8 cellular contexts compared by ENCODE assay signal in genomic region chr16:19907161-19907992, GRCh38. TPM values are rescaled to one million over a fixed set of nuclear protein-coding genes. Genes with fewer than 3 reads are reported as not detected.
DNase-seq lines count a peak whose midpoint lies in the region; ATAC-seq and TF ChIP-seq lines count a peak whose summit lies in the region.

No MANE protein-coding gene starts in this region.

- H4K20me1 ChIP-seq in SK-N-SH (ENCODE audit: insufficient read depth), result no peaks in the 10 kb centered on the region

- H3K4me3 ChIP-seq in AG09309 (ENCODE audit: control insufficient read depth, low read depth, low read length), result no peak overlapping the region
- no peak overlapping the region for H3K4me3 ChIP-seq in LNCaP clone FGC (ENCODE audit: low read depth, low read length)
- peak overlapping the region in 1 of 2 experiments; percentile 46; a peak in 1 of 4 replicates for H3K4me3 ChIP-seq in SK-N-SH (ENCODE audit: low read depth in 2 of 2, low read length in 1 of 2)
- H3K4me3 ChIP-seq in vagina, result no peak overlapping the region

- TF ChIP-seq CTCF in AG09309 (IDR thresholded peaks at IDR 0.05; ENCODE audit: control insufficient read depth, insufficient read depth, low read depth, low read length, missing control alignments) (peak; percentile 99), LNCaP clone FGC (IDR thresholded peaks at IDR 0.05; ENCODE audit: control insufficient read depth, extremely low read depth, insufficient read depth) (peak; percentile 98), SK-N-SH (IDR thresholded peaks at IDR 0.05) (peak; percentile 96), progenitor cell of endocrine pancreas (IDR thresholded peaks at IDR 0.05; ENCODE audit: unreplicated experiment) (peak; percentile 99), vagina (IDR thresholded peaks at IDR 0.05) (peak; percentile 78 to 86 (median 82))

- no peak overlapping the region for H3K4me3 Mint-ChIP-seq in activated naive CD4-positive, alpha-beta T cell treated with anti-CD3 and anti-CD28 coated beads for 36 hours
- no peak overlapping the region for H3K4me3 Mint-ChIP-seq in progenitor cell of endocrine pancreas (ENCODE audit: low read depth)

- no peaks in the 10 kb centered on the region for H3K79me2 ChIP-seq in SK-N-SH (ENCODE audit: insufficient read depth)

- H3K4me1 ChIP-seq in SK-N-SH (ENCODE audit: control insufficient read depth in 1 of 2, insufficient read depth in 2 of 2, low read depth in 1 of 2, low read length in 1 of 2) (no peaks in the 10 kb centered on the region; a peak in 1 of 4 replicates), vagina (no peaks in the 10 kb centered on the region)

- H3K9me3 Mint-ChIP-seq in activated naive CD4-positive, alpha-beta T cell treated with anti-CD3 and anti-CD28 coated beads for 36 hours, result no peaks in the 10 kb centered on the region
- H3K9me3 Mint-ChIP-seq in progenitor cell of endocrine pancreas (ENCODE audit: low read depth), result peaks cover 5% of the 10 kb centered on the region

- no peak for TF ChIP-seq EP300 in SK-N-SH (IDR thresholded peaks at IDR 0.05; ENCODE audit: borderline replicate concordance in 1 of 2, low read depth in 1 of 2, low read length in 1 of 2)

- intact Hi-C loops in activated naive CD4-positive, alpha-beta T cell treated with anti-CD3 and anti-CD28 coated beads for 36 hours (cut with micrococcal nuclease), result loop anchor here (1.0 kb wide), 2 partner anchors 393 to 476 kb away; no protein-coding TSS in a partner anchor
- intact Hi-C loops in head of caudate nucleus (cut with DNase I), result loop anchor here (5.0 to 10.0 kb wide), 2 partner anchors 397 to 475 kb away; no protein-coding TSS in a partner anchor
- intact Hi-C loops in vagina (cut with DNase I), result loop anchor here (10.0 kb wide), 1 partner anchor 477 kb away; no protein-coding TSS in a partner anchor

- ATAC-seq in GM19023 (IDR thresholded peaks at IDR 0.05; ENCODE audit: unreplicated experiment), result peak; percentile 62

- peak; percentile 10 for DNase-seq in AG09309 (ENCODE audit: low read depth)
- DNase-seq in LNCaP clone FGC (ENCODE audit: low read depth), result peak; percentile 18
- peak; percentile 79 for DNase-seq in SK-N-SH
- peak; percentile 79 for DNase-seq in activated naive CD4-positive, alpha-beta T cell treated with anti-CD3 and anti-CD28 coated beads for 36 hours
- peak; percentile 45 to 88 (median 74) for DNase-seq in head of caudate nucleus
- peak; percentile 73 for DNase-seq in progenitor cell of endocrine pancreas (ENCODE audit: low spot score, unreplicated experiment)
- no peak for DNase-seq in vagina (ENCODE audit: extremely low spot score in 2 of 2)

- TF ChIP-seq RAD21 in SK-N-SH (IDR thresholded peaks at IDR 0.05; ENCODE audit: low read length), result peak; percentile 92

- H3K9ac ChIP-seq in SK-N-SH, result no peak overlapping the region

- POLR2A ChIA-PET in SK-N-SH (lab: Yijun Ruan, JAX), result interaction anchor here (0.6 to 2.5 kb wide), 6 partner anchors 95 to 478 kb away, joined by 3 to 14 read pairs (median 4); no protein-coding TSS in a partner anchor

- H3K9me2 ChIP-seq in SK-N-SH, result no peaks in the 10 kb centered on the region

- 13% methylated on average over 23 of the region's 24 CpGs for WGBS in SK-N-SH (ENCODE audit: low lambda C conversion rate)

- no peaks in the 10 kb centered on the region for H3K36me3 Mint-ChIP-seq in activated naive CD4-positive, alpha-beta T cell treated with anti-CD3 and anti-CD28 coated beads for 36 hours (ENCODE audit: low read depth)
- H3K36me3 Mint-ChIP-seq in progenitor cell of endocrine pancreas (ENCODE audit: insufficient read depth), result no peaks in the 10 kb centered on the region

- H3K9me3 ChIP-seq in SK-N-SH (no peaks in the 10 kb centered on the region), vagina (no peaks in the 10 kb centered on the region)

- CTCF ChIA-PET in SK-N-SH (lab: Yijun Ruan, JAX), result interaction anchor here (0.6 to 17.2 kb wide), 126 partner anchors 9 to 963 kb away, joined by 3 to 473 read pairs (median 5); partner anchors contain the start of gene GPRC5B
- CTCF ChIA-PET in activated naive CD4-positive, alpha-beta T cell treated with anti-CD3 and anti-CD28 coated beads for 36 hours (lab: Charles Lee), result interaction anchor here (0.6 to 4.0 kb wide), 38 partner anchors 9 to 1216 kb away, joined by 3 to 52 read pairs (median 4); no protein-coding TSS in a partner anchor

- no peak overlapping the region for H3K27ac Mint-ChIP-seq in activated naive CD4-positive, alpha-beta T cell treated with anti-CD3 and anti-CD28 coated beads for 36 hours
- H3K27ac Mint-ChIP-seq in progenitor cell of endocrine pancreas, result peak overlapping the region; percentile 63

- no peak overlapping the region; a peak in 1 of 4 replicates for H3K27ac ChIP-seq in SK-N-SH (ENCODE audit: low read depth in 2 of 2, low read length in 1 of 2)
- H3K27ac ChIP-seq in vagina, result no peak overlapping the region

- H3K4me1 Mint-ChIP-seq in activated naive CD4-positive, alpha-beta T cell treated with anti-CD3 and anti-CD28 coated beads for 36 hours (ENCODE audit: low read depth), result peaks cover 8% of the 10 kb centered on the region
- H3K4me1 Mint-ChIP-seq in progenitor cell of endocrine pancreas (ENCODE audit: low read depth), result no peaks in the 10 kb centered on the region

- peak overlapping the region; percentile 52; the same call in 1 of the 2 replicates for H3K4me2 ChIP-seq in SK-N-SH

- no peaks in the 10 kb centered on the region; the same call in 1 of the 2 replicates for H3K27me3 ChIP-seq in SK-N-SH (ENCODE audit: insufficient read depth)
- no peaks in the 10 kb centered on the region for H3K27me3 ChIP-seq in vagina

- no peak for TF ChIP-seq POLR2A in vagina (IDR thresholded peaks at IDR 0.05)

- H3K27me3 Mint-ChIP-seq in activated naive CD4-positive, alpha-beta T cell treated with anti-CD3 and anti-CD28 coated beads for 36 hours (ENCODE audit: low read depth), result peaks cover 14% of the 10 kb centered on the region
- H3K27me3 Mint-ChIP-seq in progenitor cell of endocrine pancreas, result peaks cover 18% of the 10 kb centered on the region

- no peak overlapping the region; the same call in 1 of the 2 replicates for H2AFZ ChIP-seq in SK-N-SH (ENCODE audit: low read depth)

- no peaks in the 10 kb centered on the region for H3F3A ChIP-seq in SK-N-SH (replicated peaks; ENCODE audit: insufficient read depth)

- H3K36me3 ChIP-seq in SK-N-SH (replicated peaks in 1 of 2; ENCODE audit: control insufficient read depth in 1 of 2, insufficient read depth in 2 of 2, low read length in 1 of 2) (no peaks in the 10 kb centered on the region), vagina (no peaks in the 10 kb centered on the region)

TF ChIP-seq in SK-N-SH, 30 proteins besides CTCF, POLR2A, EP300 and RAD21:
- 0 out of 2 replicates have a peak, but pooled peaks have one; percentile 18 for TF ChIP-seq FOXJ3 (CRISPR knock-in tag; IDR thresholded peaks at IDR 0.05)
- peak; percentile 93 for TF ChIP-seq SMC3 (IDR thresholded peaks at IDR 0.05; ENCODE audit: low read depth, low read length)
- no peak for TF ChIP-seq ELF1 (IDR thresholded peaks at IDR 0.05)

RNA-seq across cellular contexts. Expression of gene GPRC5B, which starts 22.7 kb away (rescaled TPM):
- 1.1 TPM in 2 replicates for polyA plus RNA-seq in SK-N-SH (2012; rRNA removed)
- polyA plus RNA-seq in SK-N-SH (2012; cell fraction: cytosol; rRNA removed), result 1.0 and 1.1 TPM in 2 replicates
- 1.0 and 1.3 TPM in 2 replicates for polyA plus RNA-seq in SK-N-SH (2012; cell fraction: nucleus; rRNA removed)
- total RNA-seq in activated naive CD4-positive, alpha-beta T cell treated with anti-CD3 and anti-CD28 coated beads for 36 hours, result under 1 TPM; 0.22 to 0.55 TPM
- total RNA-seq in progenitor cell of endocrine pancreas (40.6 and 44.3 TPM in 2 replicates), vagina (44.7 TPM)

Comparison
In these comparisons a context has a peak if more than half of its experiments do, and no peak if none do; other contexts are left out.
1. DNase-seq: peak in AG09309 (single experiment), LNCaP clone FGC (single experiment), SK-N-SH (single experiment), activated naive CD4-positive, alpha-beta T cell treated with anti-CD3 and anti-CD28 coated beads for 36 hours (single experiment), head of caudate nucleus (42 of 42) and progenitor cell of endocrine pancreas (single experiment); none in vagina (0 of 2).
2. RNA of gene GPRC5B, which starts 22.7 kb away (total RNA-seq): 44.7 TPM in vagina (single experiment) and 40.6 to 44.3 TPM in progenitor cell of endocrine pancreas; 0.22 to 0.55 TPM in activated naive CD4-positive, alpha-beta T cell treated with anti-CD3 and anti-CD28 coated beads for 36 hours; every median in the first group is over 10 times any median in the second.
3. Peak in every context shown above with its lines, with median percentiles within 50 percentile points of each other: CTCF ChIP-seq.